ENCODE assay signal across 12 cellular contexts in the genomic region with DNA sequence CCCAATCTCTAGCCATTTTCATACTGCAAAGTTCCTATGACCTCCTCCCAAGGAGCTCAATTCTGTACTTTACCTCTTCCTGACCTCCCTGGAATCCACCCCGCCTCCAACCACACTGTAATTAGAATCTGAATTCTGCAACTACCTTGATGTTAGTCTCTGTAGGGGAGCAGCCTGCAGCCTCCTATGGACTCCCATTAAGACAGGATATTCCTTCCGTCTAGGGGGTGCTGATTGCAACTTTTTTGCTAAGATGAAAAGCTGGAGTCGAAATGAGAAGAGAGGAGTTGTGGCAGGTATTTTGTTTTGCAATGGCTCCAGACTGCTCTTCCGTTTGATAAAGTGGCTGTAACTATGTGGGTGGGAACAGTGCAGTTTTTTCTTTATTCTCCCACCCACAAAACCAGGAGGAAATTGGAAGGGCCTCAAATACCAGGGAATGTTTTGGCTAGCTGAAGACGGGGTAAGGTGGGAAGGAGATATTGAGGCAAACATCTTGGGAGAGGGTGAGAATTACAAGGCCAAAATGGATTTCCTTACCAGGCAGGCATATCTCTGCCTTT. TPM values are rescaled to one million over a fixed set of nuclear protein-coding genes. Genes with fewer than 3 reads are reported as not detected.
DNase-seq lines count a peak whose midpoint lies in the region; ATAC-seq, FAIRE-seq and TF ChIP-seq lines count a peak whose summit lies in the region.
"Had no signal": no experiment of that assay in that cellular context is flagged by ENCODE, and none has a peak within 500 bp of the region (broad histone marks: within the 10 kb centered on the region; RNA-seq: fewer than 3 reads in every experiment).

No MANE protein-coding gene starts in this region.

- H3K4me1 Mint-ChIP-seq in CD8-positive, alpha-beta T cell (ENCODE audit: low read depth) = peaks cover 41% of the 10 kb centered on the region
- peaks cover 47 to 56% of the 10 kb centered on the region in 2 donors for H3K4me1 Mint-ChIP-seq in natural killer cell

- intact Hi-C loops in CD8-positive, alpha-beta T cell (cut with DNase I, micrococcal nuclease) = loop anchor here in 1 of 2 experiments (5.0 kb wide), 1 partner anchor 104 kb away; no protein-coding TSS in a partner anchor
- intact Hi-C loops in natural killer cell (cut with micrococcal nuclease) = loop anchor here (10.0 kb wide), 1 partner anchor 1091 kb away; a partner anchor contains a TSS

- H3K27me3 ChIP-seq in CD8-positive, alpha-beta T cell (ENCODE audit: insufficient read depth, low read length) = no peaks in the 10 kb centered on the region
- H3K27me3 ChIP-seq in HUES48 (ENCODE audit: control insufficient read depth, insufficient read depth, low read length) (peaks cover 94% of the 10 kb centered on the region), HAP-1 (ENCODE audit: low read depth) (no peaks in the 10 kb centered on the region)

- no peaks in the 10 kb centered on the region for H3K27me3 Mint-ChIP-seq in CD8-positive, alpha-beta T cell (ENCODE audit: low read depth)
- H3K27me3 Mint-ChIP-seq in natural killer cell (ENCODE audit: low read depth in 2 of 2) = no peaks in the 10 kb centered on the region

- POLR2A ChIA-PET in CD8-positive, alpha-beta T cell (lab: Charles Lee) = interaction anchor here (1.6 to 9.8 kb wide), 8 partner anchors 8 to 106 kb away, joined by 3 to 583 read pairs (median 168); a partner anchor contains a TSS

- no peak for DNase-seq in CD8-positive, alpha-beta T cell
- DNase-seq in astrocyte of the cerebellum (ENCODE audit: low read depth) (no peak), natural killer cell (no peak), HAP-1 (ENCODE audit: low spot score in 2 of 2) (no peak), RCC 7860 (ENCODE audit: low spot score) (no peak), GM13976 (ENCODE audit: low spot score) (no peak)
- DNase-seq: amniotic stem cell; nucleus accumbens; stimulated activated CD4-positive, alpha-beta T cell treated with anti-CD3 and anti-CD28 coated beads, Interleukin-4, amount 100 ng/mL, for 24 hours; thyroid gland had no signal

- H3K9me3 ChIP-seq in CD8-positive, alpha-beta T cell (ENCODE audit: low read length) = no peaks in the 10 kb centered on the region
- H3K9me3 ChIP-seq in HUES48 (ENCODE audit: control insufficient read depth, insufficient read depth, low read length) (no peaks in the 10 kb centered on the region), HAP-1 (no peaks in the 10 kb centered on the region)
- H3K9me3 ChIP-seq: thyroid gland had no signal

- peak overlapping the region; percentile 98 for H3K4me3 Mint-ChIP-seq in CD8-positive, alpha-beta T cell
- H3K4me3 Mint-ChIP-seq in natural killer cell = peak overlapping the region; percentile 91

- peak overlapping the region; percentile 69 for H3K4me3 ChIP-seq in CD8-positive, alpha-beta T cell (ENCODE audit: low read depth, low read length)
- H3K4me3 ChIP-seq in HUES48 (ENCODE audit: low read depth, low read length) (peak overlapping the region; percentile 30; the same call in 1 of the 2 replicates), astrocyte of the cerebellum (ENCODE audit: low read depth, low read length) (peak overlapping the region; percentile 59), HAP-1 (no peak overlapping the region)
- H3K4me3 ChIP-seq: thyroid gland had no signal

- in situ Hi-C loops in astrocyte of the cerebellum (cut with HindIII; ENCODE audit: low sequenced_read_pairs) = no loop called here
- in situ Hi-C loops in HAP-1 (cut with MboI; ENCODE audit: low sequenced_read_pairs) = no loop called here
- in situ Hi-C loops in GM13976 (cut with MboI; ENCODE audit: low sequenced_read_pairs, unreplicated experiment) = no loop called here

- no peaks in the 10 kb centered on the region for H3K36me3 ChIP-seq in CD8-positive, alpha-beta T cell (ENCODE audit: insufficient read depth, low read length)
- H3K36me3 ChIP-seq in HUES48 (ENCODE audit: control insufficient read depth, insufficient read depth, low read length) = no peaks in the 10 kb centered on the region
- no peaks in the 10 kb centered on the region for H3K36me3 ChIP-seq in HAP-1 (replicated peaks)
- H3K36me3 ChIP-seq: thyroid gland had no signal

- CTCF ChIA-PET in CD8-positive, alpha-beta T cell (lab: Charles Lee) = interaction anchor here (0.8 to 6.8 kb wide), 4 partner anchors 9 to 105 kb away, joined by 3 to 114 read pairs (median 72); no protein-coding TSS in a partner anchor

- H3K27ac ChIP-seq in CD8-positive, alpha-beta T cell (ENCODE audit: low read depth, low read length) = peak overlapping the region; percentile 13
- no peak overlapping the region for H3K27ac ChIP-seq in HUES48 (ENCODE audit: low read depth, low read length)

- peaks cover 29% of the 10 kb centered on the region for H3K36me3 Mint-ChIP-seq in CD8-positive, alpha-beta T cell
- H3K36me3 Mint-ChIP-seq in natural killer cell = no peaks in the 10 kb centered on the region

- TF ChIP-seq CTCF in CD8-positive, alpha-beta T cell (IDR thresholded peaks at IDR 0.05) = no peak
- TF ChIP-seq CTCF in astrocyte of the cerebellum (IDR thresholded peaks at IDR 0.05; ENCODE audit: low read depth, low read length, missing control alignments) = no peak
- no peak for TF ChIP-seq CTCF in natural killer cell (IDR thresholded peaks at IDR 0.05)
- TF ChIP-seq CTCF in GM13976 (IDR thresholded peaks at IDR 0.05; ENCODE audit: borderline replicate concordance, control extremely low read depth, extremely low read depth, insufficient read depth, missing control alignments) = no peak

- peaks cover 39% of the 10 kb centered on the region for H3K4me1 ChIP-seq in CD8-positive, alpha-beta T cell (ENCODE audit: insufficient read depth, low read length)
- H3K4me1 ChIP-seq in HUES48 (ENCODE audit: control insufficient read depth, insufficient read depth, low read length) (peaks cover 40% of the 10 kb centered on the region), HAP-1 (peaks cover 6% of the 10 kb centered on the region)

- no peaks in the 10 kb centered on the region for H3K9me3 Mint-ChIP-seq in CD8-positive, alpha-beta T cell
- no peaks in the 10 kb centered on the region for H3K9me3 Mint-ChIP-seq in natural killer cell

- H3K9ac ChIP-seq in HUES48 (ENCODE audit: low read depth, low read length) = no peak overlapping the region

- H3K27ac Mint-ChIP-seq in CD8-positive, alpha-beta T cell = peak overlapping the region; percentile 100
- H3K27ac Mint-ChIP-seq in natural killer cell = peak overlapping the region; percentile 99 to 100

- no peak for FAIRE-seq in RCC 7860 (lab: Jason Lieb, UNC)

- no peak for ATAC-seq in CD8-positive, alpha-beta T cell
- ATAC-seq in natural killer cell = no peak
- no peak for ATAC-seq in HG03342 (IDR thresholded peaks at IDR 0.05; ENCODE audit: unreplicated experiment)

RNA-seq across cellular contexts. Expression of a gene that starts 23.8 kb away (rescaled TPM):
- 10 to 100 TPM; 38.2 to 39.5 TPM for total RNA-seq in CD8-positive, alpha-beta T cell
- total RNA-seq in natural killer cell = 10 to 100 TPM; 34.3 to 55.2 (median 38.0) TPM
